In the genomic region with DNA sequence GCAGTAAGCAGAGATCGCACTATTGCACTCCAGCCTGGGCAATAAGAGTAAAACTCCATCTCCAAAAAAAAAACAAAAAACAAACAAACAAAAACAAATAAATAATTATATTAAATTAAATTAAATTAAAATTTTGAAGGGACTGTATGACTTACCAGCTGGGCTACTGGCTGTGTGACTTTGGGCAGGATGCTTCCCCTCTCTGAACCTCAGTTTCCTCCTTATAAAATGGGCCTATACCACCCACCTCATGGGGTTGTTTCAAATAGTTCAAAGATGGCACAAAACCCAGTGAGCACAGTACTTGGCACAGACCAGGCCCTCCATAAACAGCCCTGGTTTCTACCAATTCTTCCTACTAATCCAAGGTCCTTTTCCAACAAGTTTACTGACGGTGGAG, we compare ENCODE assay signal across 29 cellular contexts.
"Had no signal": no experiment of that assay in that cellular context is flagged by ENCODE, and none has a peak within 500 bp of the region (broad histone marks: within the 10 kb centered on the region; RNA-seq: fewer than 3 reads in every experiment).

No MANE protein-coding gene starts in this region.

- H3K27ac Mint-ChIP-seq: dendritic cell treated with granulocyte-macrophage colony-stimulating factor and Interleukin-4, amounts not matched to agents 40 ng/mL and 50 ng/mL, for 4 days; endodermal cell had no signal

- H3K27ac ChIP-seq: colonic mucosa, coronary artery, epithelial cell of prostate, esophagus muscularis mucosa, foreskin keratinocyte, gastroesophageal sphincter, heart left ventricle, heart right ventricle had no signal

- DNase-seq: colonic mucosa; cortex of kidney; dermis blood vessel endothelial cell; dorsolateral prefrontal cortex; effector CD4-positive, alpha-beta T cell; effector CD8-positive, alpha-beta T cell; effector memory CD4-positive, alpha-beta T cell; effector memory CD8-positive, alpha-beta T cell; endodermal cell; erythroblast; esophagus squamous epithelium; foreskin fibroblast; foreskin keratinocyte; foreskin melanocyte; gastrocnemius medialis; glutamatergic neuron; head of caudate nucleus; heart right ventricle had no signal

- FAIRE-seq: colon, endometrium, endothelial cell of umbilical vein, frontal cortex had no signal

- H3K27me3 Mint-ChIP-seq: dendritic cell treated with granulocyte-macrophage colony-stimulating factor and Interleukin-4, amounts not matched to agents 40 ng/mL and 50 ng/mL, for 4 days; effector memory CD8-positive, alpha-beta T cell had no signal

- H3K27me3 ChIP-seq: colonic mucosa, dorsolateral prefrontal cortex, esophagus muscularis mucosa, esophagus squamous epithelium, foreskin keratinocyte, gastrocnemius medialis, gastroesophageal sphincter, heart left ventricle, heart right ventricle had no signal

- H3K4me3 Mint-ChIP-seq: dendritic cell treated with granulocyte-macrophage colony-stimulating factor and Interleukin-4, amounts not matched to agents 40 ng/mL and 50 ng/mL, for 4 days; effector memory CD8-positive, alpha-beta T cell; endodermal cell had no signal

- H3K9me3 Mint-ChIP-seq: dendritic cell treated with granulocyte-macrophage colony-stimulating factor and Interleukin-4, amounts not matched to agents 40 ng/mL and 50 ng/mL, for 4 days; effector memory CD8-positive, alpha-beta T cell; endodermal cell had no signal

- ATAC-seq: effector memory CD8-positive, alpha-beta T cell; esophagus mucosa; foreskin keratinocyte; gastrocnemius medialis; gastroesophageal sphincter; heart left ventricle; heart right ventricle had no signal

- H3K4me1 ChIP-seq: colonic mucosa had no signal

- H3K4me3 ChIP-seq: colonic mucosa, coronary artery, dorsolateral prefrontal cortex, esophagus muscularis mucosa, gastrocnemius medialis, gastroesophageal sphincter, heart left ventricle, heart right ventricle had no signal

- H3K9me3 ChIP-seq: colonic mucosa, esophagus muscularis mucosa, esophagus squamous epithelium, gastrocnemius medialis, gastroesophageal sphincter, heart left ventricle, heart right ventricle had no signal
